In genomic region chr5:151156732-151157402, GRCh38 we compare ENCODE assay signal across 7 cellular contexts. TPM values are rescaled to one million over a fixed set of nuclear protein-coding genes. Genes with fewer than 3 reads are reported as not detected.
DNase-seq lines count a peak whose midpoint lies in the region; ATAC-seq and TF ChIP-seq lines count a peak whose summit lies in the region.

No MANE protein-coding gene starts in this region.

- H3K4me1 Mint-ChIP-seq in immature natural killer cell: peaks cover 65 to 66% of the 10 kb centered on the region in 2 donors

- H3K36me3 ChIP-seq in KMS-11 (ENCODE audit: insufficient read depth) (no peaks in the 10 kb centered on the region), ascending aorta (no peaks in the 10 kb centered on the region)

- no peaks in the 10 kb centered on the region for H3K9me3 ChIP-seq in ascending aorta

- H3K9ac ChIP-seq in KMS-11: peak overlapping the region; percentile 71

- intact Hi-C loops in ascending aorta (cut with DNase I): loop anchor here (5.0 kb wide), 1 partner anchor 95 kb away; the partner anchor contains the start of gene GM2A

- H3K27me3 ChIP-seq in KMS-11 (ENCODE audit: insufficient read depth, low read depth) (no peaks in the 10 kb centered on the region), ascending aorta (no peaks in the 10 kb centered on the region)

- TF ChIP-seq CTCF in KMS-11 (conservative IDR thresholded peaks at IDR 0.05; ENCODE audit: low read depth, low read length): no peak
- no peak for TF ChIP-seq CTCF in ascending aorta (IDR thresholded peaks at IDR 0.05)

- H3K79me2 ChIP-seq in KMS-11 (ENCODE audit: insufficient read depth, low read depth): peaks cover 66% of the 10 kb centered on the region

- peak overlapping the region; percentile 91 for H3K4me2 ChIP-seq in KMS-11

- H3K27ac Mint-ChIP-seq in immature natural killer cell: peak overlapping the region; percentile 79 to 97 (median 96)

- peaks cover 0 to 5% (median 4%) of the 10 kb centered on the region in 3 donors for H3K36me3 Mint-ChIP-seq in immature natural killer cell

- ATAC-seq in stimulated activated naive CD8-positive, alpha-beta T cell treated with anti-CD3 and anti-CD28 coated beads, Interleukin-15, Interleukin-2, amounts not matched to agents 100 U/mL and 50 U/mL, for 24 hours: no peak
- no peak for ATAC-seq in GM18520 (IDR thresholded peaks at IDR 0.05; ENCODE audit: unreplicated experiment)

- H4K20me1 ChIP-seq in KMS-11 (ENCODE audit: insufficient read depth): no peaks in the 10 kb centered on the region

- H3K4me3 ChIP-seq in KMS-11 (IDR thresholded peaks at IDR 0.05; ENCODE audit: insufficient read depth, low read depth, low read length) (no peak overlapping the region), ascending aorta (peak overlapping the region; percentile 76 to 80)

- H3K4me3 Mint-ChIP-seq in immature natural killer cell: peak overlapping the region; percentile 91 to 98 (median 96)

- peak; percentile 25 for TF ChIP-seq POLR2A in GM15510 (IDR thresholded peaks at IDR 0.05; ENCODE audit: borderline replicate concordance, extremely low read depth, insufficient read length)

- peaks cover 51% of the 10 kb centered on the region for H3K4me1 ChIP-seq in KMS-11 (ENCODE audit: low read depth, poor library complexity, severe bottlenecking)
- peaks cover 12 to 33% of the 10 kb centered on the region in 2 donors for H3K4me1 ChIP-seq in ascending aorta

- H3K27me3 Mint-ChIP-seq in immature natural killer cell (ENCODE audit: low read depth in 3 of 3): peaks cover 0 to 8% (median 2%) of the 10 kb centered on the region in 3 donors

- DNase-seq in ascending aorta (ENCODE audit: low spot score in 2 of 2): no peak
- peak in 1 of 3 donors; percentile 24 for DNase-seq in immature natural killer cell
- peak; percentile 48 for DNase-seq in stimulated activated naive CD8-positive, alpha-beta T cell treated with anti-CD3 and anti-CD28 coated beads, Interleukin-15, Interleukin-2, amounts not matched to agents 100 U/mL and 50 U/mL, for 24 hours
- DNase-seq in NCI-H1105 (lab: John Stamatoyannopoulos, UW): no peak

- peak overlapping the region; percentile 69; the same call in 1 of the 2 replicates for H2AFZ ChIP-seq in KMS-11 (ENCODE audit: low read depth)

- H3K27ac ChIP-seq in KMS-11 (peak overlapping the region; percentile 62), ascending aorta (peak overlapping the region; percentile 82 to 88)

- no peaks in the 10 kb centered on the region for H3K9me3 Mint-ChIP-seq in immature natural killer cell

RNA-seq across cellular contexts. Expression of gene ANXA6, which starts 0.7 kb away (rescaled TPM):
- 334 TPM for total RNA-seq in ascending aorta
- polyA plus RNA-seq in immature natural killer cell: 100 to 1,000 TPM; 313 to 679 (median 395) TPM
